ENCODE assay signal across 30 cellular contexts in the genomic region with DNA sequence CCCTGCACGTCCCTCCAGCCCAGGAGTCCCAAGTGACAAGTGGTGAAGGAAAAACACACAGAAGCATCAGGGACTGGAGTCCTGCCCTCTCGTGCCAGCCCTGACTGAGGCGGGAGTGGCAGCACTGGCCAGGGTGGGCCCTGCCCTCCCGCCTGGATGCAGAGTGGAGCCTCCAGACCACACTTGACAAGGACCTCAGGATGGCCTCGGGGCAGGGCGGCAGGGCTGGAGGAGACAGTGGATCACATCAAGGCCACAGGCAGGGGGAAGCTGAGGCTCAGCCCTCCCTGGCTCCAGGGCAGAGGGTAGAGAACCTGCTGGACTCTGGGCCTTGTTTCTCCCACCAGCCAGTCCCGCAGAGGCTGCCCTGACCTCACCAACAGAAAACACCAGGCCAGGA.
"Had no signal": no experiment of that assay in that cellular context is flagged by ENCODE, and none has a peak within 500 bp of the region (broad histone marks: within the 10 kb centered on the region; RNA-seq: fewer than 3 reads in every experiment).

No MANE protein-coding gene starts in this region.

- ATAC-seq: activated CD4-positive, alpha-beta T cell treated with anti-CD3 and anti-CD28 coated beads for 36 hours; activated CD8-positive, alpha-beta memory T cell treated with anti-CD3 and anti-CD28 coated beads, Interleukin-2, amount 10 ng/mL, durations not matched to agents 7 days and 5 days; activated CD8-positive, alpha-beta T cell treated with anti-CD3 and anti-CD28 coated beads, Interleukin-2, amount 10 ng/mL, durations not matched to agents 7 days and 5 days; effector memory CD8-positive, alpha-beta T cell; foreskin keratinocyte; gastroesophageal sphincter had no signal

- H3K4me3 ChIP-seq: esophagus muscularis mucosa, gastroesophageal sphincter had no signal

- DNase-seq: activated CD4-positive, alpha-beta memory T cell treated with anti-CD3 and anti-CD28 coated beads for 36 hours; activated CD4-positive, alpha-beta T cell treated with anti-CD3 and anti-CD28 coated beads for 36 hours; activated CD4-positive, alpha-beta T cell treated with anti-CD3 and anti-CD28 coated beads, Interleukin-2, amount 10 ng/mL, durations not matched to agents 24 days and 14 days; activated CD4-positive, CD25-positive, alpha-beta regulatory T cell; activated CD4-positive, CD25-positive, alpha-beta regulatory T cell treated with anti-CD3 and anti-CD28 coated beads, Interleukin-2, amount 50 U/mL, for 72 hours; activated CD8-positive, alpha-beta memory T cell treated with anti-CD3 and anti-CD28 coated beads, Interleukin-2, amount 10 ng/mL, durations not matched to agents 7 days and 5 days; activated CD8-positive, alpha-beta memory T cell treated with anti-CD3 and anti-CD28 coated beads, Interleukin-2, amount 50 U/mL, for 4 hours; activated CD8-positive, alpha-beta T cell treated with anti-CD3 and anti-CD28 coated beads, Interleukin-2, amount 10 ng/mL, durations not matched to agents 7 days and 5 days; activated gamma-delta T cell treated with Interleukin-2 at 50 U/mL for 16 hours; activated naive CD4-positive, alpha-beta T cell treated with anti-CD3 and anti-CD28 coated beads, Interleukin-2, amount 50 U/mL, for 16 hours; activated naive CD4-positive, alpha-beta T cell treated with Interleukin-2 at 50 U/mL for 16 hours; activated T-cell treated with anti-CD3 and anti-CD28 coated beads, Interleukin-2, amount 50 U/mL, for 1 hour; activated T-cell treated with anti-CD3 and anti-CD28 coated beads, Interleukin-2, amount 50 U/mL, for 48 hours; amniotic stem cell; anterior cingulate cortex; brain microvascular endothelial cell; caudate nucleus; cortex of kidney; dermis blood vessel endothelial cell; effector CD4-positive, alpha-beta T cell; effector memory CD8-positive, alpha-beta T cell; erythroblast; foreskin keratinocyte; head of caudate nucleus; T-helper 2 cell had no signal

- FAIRE-seq: astrocyte, bronchial epithelial cell, colon had no signal

- H3K27ac ChIP-seq: brain microvascular endothelial cell, esophagus muscularis mucosa, foreskin keratinocyte, gastroesophageal sphincter had no signal

- H3K36me3 ChIP-seq: brain microvascular endothelial cell, esophagus muscularis mucosa, gastroesophageal sphincter had no signal

- H3K27me3 ChIP-seq: brain microvascular endothelial cell, esophagus muscularis mucosa, gastroesophageal sphincter had no signal

- H3K4me1 ChIP-seq: foreskin keratinocyte had no signal

- H3K9me3 ChIP-seq: esophagus muscularis mucosa, gastroesophageal sphincter had no signal
